Comparison of ENCODE assay signal across 8 cellular contexts in genomic region chr18:23135679-23136325, GRCh38. TPM values are rescaled to one million over a fixed set of nuclear protein-coding genes. Genes with fewer than 3 reads are reported as not detected.
A peak's percentile ranks its signal among the peaks of the same experiment; 100 is the strongest.
DNase-seq lines count a peak whose midpoint lies in the region; ATAC-seq and TF ChIP-seq lines count a peak whose summit lies in the region.

No MANE protein-coding gene starts in this region.

- H3K4me2 ChIP-seq in HCT116 (ENCODE audit: low read length), result peak overlapping the region; percentile 96
- H3K4me2 ChIP-seq in OCI-LY7 (ENCODE audit: low read length), result peak overlapping the region; percentile 99

- ATAC-seq in HCT116, result peak; percentile 34
- ATAC-seq in left lung, result no peak
- no peak for ATAC-seq in GM21786 (IDR thresholded peaks at IDR 0.05; ENCODE audit: unreplicated experiment)

- H2AFZ ChIP-seq in HCT116 (ENCODE audit: low read depth, low read length, poor library complexity, severe bottlenecking) (no peak overlapping the region), OCI-LY7 (ENCODE audit: low read length) (no peak overlapping the region)

- no peaks in the 10 kb centered on the region for H3K9me2 ChIP-seq in HCT116 (ENCODE audit: insufficient read depth)
- H3K9me2 ChIP-seq in OCI-LY7 (ENCODE audit: insufficient read depth, low read length), result no peaks in the 10 kb centered on the region

- no CpG with 5 or more reads among the region's 112 CpGs for WGBS in suprapubic skin

- CTCF ChIA-PET in GM10248 (lab: Yijun Ruan, JAX), result interaction anchor here (0.9 to 3.4 kb wide), 3 partner anchors 11 to 276 kb away, joined by 3 to 17 read pairs (median 13); no protein-coding TSS in a partner anchor
- CTCF ChIA-PET in HCT116 (lab: Charles Lee), result no interaction called here
- CTCF ChIA-PET in OCI-LY7 (lab: Charles Lee; ENCODE audit: unreplicated experiment), result no interaction called here

- H3K79me2 ChIP-seq in HCT116 (ENCODE audit: insufficient read depth, low read length), result peaks cover 5% of the 10 kb centered on the region; the same call in 1 of the 2 replicates
- peaks cover 47% of the 10 kb centered on the region; the same call in 1 of the 2 replicates for H3K79me2 ChIP-seq in OCI-LY7 (ENCODE audit: insufficient read depth, low read depth, low read length)

- intact Hi-C loops in HCT116 (cut with micrococcal nuclease), result no loop called here
- intact Hi-C loops in OCI-LY7 (cut with micrococcal nuclease; ENCODE audit: unreplicated experiment), result loop anchor here (2.0 to 5.0 kb wide), 2 partner anchors 367 to 451 kb away; partner anchors contain the start of genes NPC1 and RMC1
- intact Hi-C loops in left lung (cut with DNase I), result loop anchor here in 1 of 2 donors (5.0 to 10.0 kb wide), 2 partner anchors 96 to 229 kb away; no protein-coding TSS in a partner anchor

- RAD21 ChIA-PET in HCT116 (lab: Charles Lee; ENCODE audit: low non-redundant PET in 1 of 2, low total read pairs in 2 of 2, uncharacterized antibody in 2 of 2, unreplicated experiment in 2 of 2), result no interaction called here

- POLR2A ChIA-PET in GM10248 (lab: Yijun Ruan, JAX) (no interaction called here), HCT116 (lab: Charles Lee) (no interaction called here), OCI-LY7 (lab: Charles Lee) (interaction anchor here (2.5 to 3.8 kb wide), 3 partner anchors 89 to 363 kb away, joined by 6 to 36 read pairs (median 21); no protein-coding TSS in a partner anchor)

- H4K20me1 ChIP-seq in HCT116 (ENCODE audit: insufficient read depth) (no peaks in the 10 kb centered on the region), OCI-LY7 (ENCODE audit: insufficient read depth, low read length) (no peaks in the 10 kb centered on the region)

- TF ChIP-seq CTCF in GM10248 (IDR thresholded peaks at IDR 0.05; ENCODE audit: control extremely low read depth, extremely low read depth, low read depth, missing control alignments) (no peak), HCT116 (IDR thresholded peaks at IDR 0.05 in 2 of 3, conservative IDR thresholded peaks at IDR 0.05 in 1 of 3; ENCODE audit: borderline replicate concordance in 1 of 3, insufficient read depth in 1 of 3, low read depth in 2 of 3, low read length in 2 of 3) (no peak), OCI-LY7 (conservative IDR thresholded peaks at IDR 0.05; ENCODE audit: low read length) (no peak), cardiac fibroblast (IDR thresholded peaks at IDR 0.05; ENCODE audit: low read depth, low read length) (no peak), left lung (IDR thresholded peaks at IDR 0.05) (no peak), suprapubic skin (IDR thresholded peaks at IDR 0.05) (no peak)

- TF ChIP-seq RAD21 in HCT116 (IDR thresholded peaks at IDR 0.05; ENCODE audit: low read depth), result no peak

- peak overlapping the region; percentile 71 for H3K9ac ChIP-seq in HCT116 (ENCODE audit: low read length)

- no peak for TF ChIP-seq POLR2A in HCT116 (IDR thresholded peaks at IDR 0.05; ENCODE audit: borderline replicate concordance, extremely low read depth, insufficient read depth, insufficient read length)
- TF ChIP-seq POLR2A in suprapubic skin (IDR thresholded peaks at IDR 0.05), result no peak

- peak overlapping the region; percentile 53 to 67 for H3K4me3 ChIP-seq in HCT116 (replicated peaks in 1 of 2; ENCODE audit: low read depth in 1 of 2, low read length in 2 of 2)
- peak overlapping the region; percentile 76 for H3K4me3 ChIP-seq in OCI-LY7 (ENCODE audit: low read depth, low read length, poor library complexity, severe bottlenecking)
- H3K4me3 ChIP-seq in cardiac fibroblast (replicated peaks in 1 of 2; ENCODE audit: low read depth in 2 of 2, low read length in 2 of 2), result peak overlapping the region; percentile 62 to 70
- peak overlapping the region; percentile 55 to 61 for H3K4me3 ChIP-seq in left lung
- peak overlapping the region; percentile 68 for H3K4me3 ChIP-seq in suprapubic skin

- DNase-seq in GM10248 (ENCODE audit: extremely low spot score), result peak; percentile 55
- DNase-seq in HCT116 (ENCODE audit: low read depth, low spot score), result no peak
- peak; percentile 58 for DNase-seq in OCI-LY7 (ENCODE audit: low spot score)
- DNase-seq in cardiac fibroblast (ENCODE audit: low read depth in 2 of 2), result peak in 1 of 2 donors; percentile 46
- DNase-seq in left lung, result peak in 1 of 2 donors; percentile 88
- DNase-seq in suprapubic skin (ENCODE audit: low spot score in 2 of 2), result peak in 1 of 2 donors; percentile 54
- no peak for DNase-seq in effector CD4-positive, alpha-beta T cell

- no peaks in the 10 kb centered on the region for H3K36me3 ChIP-seq in HCT116 (ENCODE audit: control insufficient read depth in 1 of 2, insufficient read depth in 2 of 2, low read length in 2 of 2)
- peaks cover 16% of the 10 kb centered on the region for H3K36me3 ChIP-seq in OCI-LY7 (ENCODE audit: insufficient read depth, low read length)
- no peaks in the 10 kb centered on the region for H3K36me3 ChIP-seq in left lung
- H3K36me3 ChIP-seq in suprapubic skin, result no peaks in the 10 kb centered on the region

- BruUV-seq in HCT116 (replicated peaks; lab: Mats Ljungman, UMichigan) (no TSS peak), OCI-LY7 (replicated peaks; lab: Mats Ljungman, UMichigan) (no TSS peak)

- H3K27ac ChIP-seq in HCT116 (ENCODE audit: low read depth, low read length) (peak overlapping the region; percentile 74; the same call in 1 of the 2 replicates), OCI-LY7 (ENCODE audit: low read depth, low read length, poor library complexity, severe bottlenecking) (peak overlapping the region; percentile 23), left lung (peak overlapping the region; percentile 78 to 87), suprapubic skin (peak overlapping the region; percentile 86)

- H3K9me3 ChIP-seq in HCT116 (ENCODE audit: control insufficient read depth in 1 of 2, insufficient read depth in 1 of 2, low read depth in 1 of 2, low read length in 2 of 2) (no peaks in the 10 kb centered on the region), OCI-LY7 (ENCODE audit: low read length) (no peaks in the 10 kb centered on the region), left lung (no peaks in the 10 kb centered on the region), suprapubic skin (no peaks in the 10 kb centered on the region)

- TF ChIP-seq EP300 in suprapubic skin (IDR thresholded peaks at IDR 0.05), result no peak

- peaks cover 21 to 40% of the 10 kb centered on the region in 2 experiments for H3K4me1 ChIP-seq in HCT116 (ENCODE audit: control insufficient read depth in 1 of 2, insufficient read depth in 2 of 2, low read length in 2 of 2)
- peaks cover 68% of the 10 kb centered on the region for H3K4me1 ChIP-seq in OCI-LY7 (ENCODE audit: insufficient read depth, low read length, poor library complexity, severe bottlenecking)
- peaks cover 20 to 40% of the 10 kb centered on the region in 2 donors for H3K4me1 ChIP-seq in left lung
- H3K4me1 ChIP-seq in suprapubic skin, result peaks cover 49% of the 10 kb centered on the region

- H3K27me3 ChIP-seq in HCT116 (ENCODE audit: insufficient read depth, low read length) (no peaks in the 10 kb centered on the region), left lung (peaks cover 0 to 46% of the 10 kb centered on the region in 2 donors), suprapubic skin (no peaks in the 10 kb centered on the region)

TF ChIP-seq in HCT116, 20 proteins besides CTCF, POLR2A, EP300 and RAD21:
- TF ChIP-seq POLR2AphosphoS5 (IDR thresholded peaks at IDR 0.05; ENCODE audit: low read depth, low read length), result peak; percentile 12; the same call in 1 of the 2 replicates
- no peak for TF ChIP-seq REST (IDR thresholded peaks at IDR 0.05; ENCODE audit: low read depth)
- TF ChIP-seq ZFX (IDR thresholded peaks at IDR 0.05), result peak; percentile 9; the same call in 1 of the 2 replicates
TF ChIP-seq in HCT116: peak in this region for 2.

RNA-seq across cellular contexts. Expression of gene CABLES1, which starts 0.5 kb away (rescaled TPM):
- total RNA-seq in HCT116 (2021; ENCODE audit: unreplicated experiment) (7.7 TPM), OCI-LY7 (2022) (22.0 and 28.7 TPM in 2 replicates), left lung (10 to 100 TPM; 21.9 to 35.4 TPM), suprapubic skin (10 to 100 TPM; 24.9 to 42.2 (median 38.0) TPM)
- 4.1 and 4.9 TPM in 2 replicates for polyA plus RNA-seq in HCT116 (2012)
- 20.6 and 34.7 TPM in 2 replicates for total RNA-seq in OCI-LY7 (2014; rRNA removed; shearing (Covaris generic))

Comparison
In these comparisons a context has a peak if more than half of its experiments do, and no peak if none do; other contexts are left out.
1. DNase-seq: peak in GM10248 (single experiment) and OCI-LY7 (single experiment); none in HCT116 (single experiment) and effector CD4-positive, alpha-beta T cell (single experiment).
2. H3K27ac ChIP-seq: peak in every context shown above with its lines; median percentile 86 in suprapubic skin; 82 in left lung; 74 in HCT116; 23 in OCI-LY7.
3. Peak in every context shown above with its lines, with median percentiles within 50 percentile points of each other: H3K4me3 ChIP-seq.